ENCODE assay signal across 29 cellular contexts in genomic region chr3:101631397-101631796, GRCh38.
"Had no signal": no experiment of that assay in that cellular context is flagged by ENCODE, and none has a peak within 500 bp of the region (broad histone marks: within the 10 kb centered on the region; RNA-seq: fewer than 3 reads in every experiment).

No MANE protein-coding gene starts in this region.

- H3K27ac ChIP-seq: KMS-11, Peyer's patch, SJSA1 had no signal

- H3K4me3 ChIP-seq: Peyer's patch, SJSA1 had no signal

- H3K9me3 ChIP-seq: Peyer's patch, SJSA1, SK-N-SH had no signal

- H3K9ac ChIP-seq: KMS-11, SK-N-SH had no signal

- ATAC-seq: PC-3 had no signal

- DNase-seq: Karpas-422, MM.1S, MV-4-11, NCI-H1092, NCI-H1105, NCI-H1417 treated with DMSO at 0.1 percent for 48 hours, NCI-H1436 treated with DMSO at 0.1 percent for 48 hours, NCI-H1694 treated with DMSO at 0.1 percent for 48 hours, NCI-H187 treated with DMSO at 0.1 percent for 48 hours, NCI-H2029, NCI-H2081, NCI-H2171 treated with DMSO at 0.1 percent for 48 hours, NCI-H2227 treated with DMSO at 0.1 percent for 48 hours, NCI-H345, NCI-H446, NCI-H510A treated with DMSO at 0.1 percent for 48 hours, NCI-H524 treated with DMSO at 0.1 percent for 48 hours, NCI-H526 treated with DMSO at 0.1 percent for 48 hours, NCI-H774, OCI-M1, PC-3, Peyer's patch, Right ventricle myocardium superior, RPMI8226, SHP77 treated with DMSO at 0.1 percent for 48 hours, SK-N-SH, SW 1271 had no signal

- H3K4me1 ChIP-seq: Peyer's patch, SJSA1 had no signal

- H3K27me3 ChIP-seq: Peyer's patch, SJSA1 had no signal

- H3K36me3 ChIP-seq: Peyer's patch, SJSA1 had no signal
